ENCODE assay signal across 17 cellular contexts in genomic region chr10:112379635-112380296, GRCh38. TPM values are rescaled to one million over a fixed set of nuclear protein-coding genes. Genes with fewer than 3 reads are reported as not detected.
A peak's percentile ranks its signal among the peaks of the same experiment; 100 is the strongest.
DNase-seq lines count a peak whose midpoint lies in the region; ATAC-seq, FAIRE-seq and TF ChIP-seq lines count a peak whose summit lies in the region.
"Had no signal": no experiment of that assay in that cellular context is flagged by ENCODE, and none has a peak within 500 bp of the region (broad histone marks: within the 10 kb centered on the region; RNA-seq: fewer than 3 reads in every experiment).

No MANE protein-coding gene starts in this region.

- POLR2A ChIA-PET in Panc1 (lab: Charles Lee) = no interaction called here

- H3K9me3 ChIP-seq in Panc1 (ENCODE audit: control insufficient read depth, insufficient read depth, low read depth, low read length) (no peaks in the 10 kb centered on the region), WERI-Rb-1 (ENCODE audit: severe bottlenecking) (no peaks in the 10 kb centered on the region)
- H3K9me3 ChIP-seq: SJSA1, suprapubic skin had no signal

- TF ChIP-seq POLR2A in H54 (IDR thresholded peaks at IDR 0.05; ENCODE audit: low read depth, low read length) = 0 out of 2 replicates have a peak, but pooled peaks have one; percentile 1

- peaks cover 33% of the 10 kb centered on the region for H3K36me3 Mint-ChIP-seq in stimulated activated memory B cell treated with anti-CD40 and anti-IgM and Interleukin-4, amounts not matched to agents 10 μg/mL and 1 μg/mL and 100 μg/mL, for 72 hours

- BruUV-seq in Panc1 (replicated peaks; lab: Mats Ljungman, UMichigan) = no TSS peak

- peak overlapping the region; percentile 29 for H3K27ac Mint-ChIP-seq in stimulated activated memory B cell treated with anti-CD40 and anti-IgM and Interleukin-4, amounts not matched to agents 10 μg/mL and 1 μg/mL and 100 μg/mL, for 72 hours
- H3K27ac Mint-ChIP-seq: nephron had no signal

- CTCF ChIA-PET in Panc1 (lab: Charles Lee) = interaction anchor here (0.6 to 0.7 kb wide), 2 partner anchors 27 to 45 kb away, joined by 4 to 9 read pairs; no protein-coding TSS in a partner anchor

- TF ChIP-seq CTCF in Panc1 (IDR thresholded peaks at IDR 0.05) (no peak), foreskin keratinocyte (conservative IDR thresholded peaks at IDR 0.05) (no peak), WERI-Rb-1 (IDR thresholded peaks at IDR 0.05; ENCODE audit: low read depth, low read length) (no peak)

- peak; percentile 53 for DNase-seq in H54 (ENCODE audit: insufficient read length, low spot score)
- no peak for DNase-seq in Panc1 (ENCODE audit: low read depth, low spot score)
- DNase-seq in foreskin keratinocyte = no peak
- no peak for DNase-seq in DMS79 treated with DMSO at 0.1 percent for 48 hours (lab: John Stamatoyannopoulos, UW)
- no peak for DNase-seq in WERI-Rb-1
- DNase-seq: activated CD8-positive, alpha-beta memory T cell treated with anti-CD3 and anti-CD28 coated beads, Interleukin-2, amount 50 U/mL, for 48 hours; effector memory CD4-positive, alpha-beta T cell; glutamatergic neuron; Kasumi-1; kidney glomerular epithelial cell; NCI-H2081 had no signal

- intact Hi-C loops in Panc1 (cut with micrococcal nuclease; ENCODE audit: unreplicated experiment) = no loop called here

- H3K27ac ChIP-seq in Panc1 (ENCODE audit: low read length) = no peak overlapping the region
- H3K27ac ChIP-seq in foreskin keratinocyte = no peak overlapping the region
- H3K27ac ChIP-seq in WERI-Rb-1 = no peak overlapping the region
- H3K27ac ChIP-seq: SJSA1, skin epidermis, suprapubic skin had no signal

- H3K4me3 ChIP-seq in Panc1 (ENCODE audit: low read depth in 2 of 2, low read length in 2 of 2) (no peak overlapping the region), WERI-Rb-1 (ENCODE audit: low read depth, low read length) (no peak overlapping the region)
- H3K4me3 ChIP-seq: SJSA1, skin epidermis, suprapubic skin had no signal

- no peaks in the 10 kb centered on the region for H3K9me3 Mint-ChIP-seq in stimulated activated memory B cell treated with anti-CD40 and anti-IgM and Interleukin-4, amounts not matched to agents 10 μg/mL and 1 μg/mL and 100 μg/mL, for 72 hours
- H3K9me3 Mint-ChIP-seq: nephron had no signal

- peaks cover 4% of the 10 kb centered on the region; the same call in 1 of the 2 replicates for H3K4me1 ChIP-seq in Panc1 (ENCODE audit: control insufficient read depth, insufficient read depth, low read length)
- H3K4me1 ChIP-seq in foreskin keratinocyte = no peaks in the 10 kb centered on the region

- ATAC-seq in Panc1 (peak; percentile 6; the same call in 1 of the 2 replicates), foreskin keratinocyte (peak; percentile 8), HG03097 (IDR thresholded peaks at IDR 0.05; ENCODE audit: low FRiP score, unreplicated experiment) (no peak)
- no peak for ATAC-seq in stimulated activated memory B cell treated with anti-CD40 and anti-IgM and Interleukin-4, amounts not matched to agents 10 μg/mL and 1 μg/mL and 100 μg/mL, for 72 hours

- in situ Hi-C loops in Panc1 (cut with HindIII; ENCODE audit: low pct_unique_long_range_greater_than_20kb, low sequenced_read_pairs) = no loop called here

- no peaks in the 10 kb centered on the region for H3K36me3 ChIP-seq in Panc1 (ENCODE audit: control insufficient read depth, insufficient read depth, low read length)
- H3K36me3 ChIP-seq in WERI-Rb-1 = no peaks in the 10 kb centered on the region
- H3K36me3 ChIP-seq: SJSA1, suprapubic skin had no signal

- H3K27me3 ChIP-seq in Panc1 (ENCODE audit: control insufficient read depth, insufficient read depth, low read length) (no peaks in the 10 kb centered on the region), foreskin keratinocyte (no peaks in the 10 kb centered on the region), WERI-Rb-1 (ENCODE audit: insufficient read depth, low read depth, severe bottlenecking) (no peaks in the 10 kb centered on the region)
- H3K27me3 ChIP-seq: suprapubic skin had no signal

- no peak for FAIRE-seq in H54 (lab: Jason Lieb, UNC)

- H3K4me1 Mint-ChIP-seq in stimulated activated memory B cell treated with anti-CD40 and anti-IgM and Interleukin-4, amounts not matched to agents 10 μg/mL and 1 μg/mL and 100 μg/mL, for 72 hours = peaks cover 84% of the 10 kb centered on the region

- H3K4me3 Mint-ChIP-seq in stimulated activated memory B cell treated with anti-CD40 and anti-IgM and Interleukin-4, amounts not matched to agents 10 μg/mL and 1 μg/mL and 100 μg/mL, for 72 hours = no peak overlapping the region
- H3K4me3 Mint-ChIP-seq: nephron had no signal

- H3K27me3 Mint-ChIP-seq in stimulated activated memory B cell treated with anti-CD40 and anti-IgM and Interleukin-4, amounts not matched to agents 10 μg/mL and 1 μg/mL and 100 μg/mL, for 72 hours = no peaks in the 10 kb centered on the region

RNA-seq across cellular contexts. Expression of gene ACSL5, which starts 5.8 kb away (rescaled TPM):
- total RNA-seq in Panc1 (2021; ENCODE audit: unreplicated experiment) (2.4 TPM), foreskin keratinocyte (not detected in 2 replicates)
- 0.96 TPM for polyA plus RNA-seq in Panc1 (2012; ENCODE audit: insufficient read length)
- polyA plus RNA-seq in foreskin keratinocyte = not detected in 2 replicates

Comparison
In these comparisons a context has a peak if more than half of its experiments do, and no peak if none do; other contexts are left out.
1. ATAC-seq: peak in Panc1 (single experiment) and foreskin keratinocyte (single experiment); none in stimulated activated memory B cell treated with anti-CD40 and anti-IgM and Interleukin-4, amounts not matched to agents 10 μg/mL and 1 μg/mL and 100 μg/mL, for 72 hours (single experiment) and HG03097 (single experiment).